ENCODE assay signal across 36 cellular contexts in genomic region chr12:48459259-48459658, GRCh38. TPM values are rescaled to one million over a fixed set of nuclear protein-coding genes. Genes with fewer than 3 reads are reported as not detected.
"Had no signal": no experiment of that assay in that cellular context is flagged by ENCODE, and none has a peak within 500 bp of the region (broad histone marks: within the 10 kb centered on the region; RNA-seq: fewer than 3 reads in every experiment).

No MANE protein-coding gene starts in this region.

- H3K9me3 ChIP-seq: gastroesophageal sphincter, left lung, ovary, psoas muscle, sigmoid colon, spleen, thoracic aorta, tibial nerve, upper lobe of left lung had no signal

- H3K4me1 ChIP-seq: gastroesophageal sphincter, left lung, psoas muscle, sigmoid colon, spleen, tibial nerve, upper lobe of left lung had no signal

- ATAC-seq: esophagus mucosa; gastroesophageal sphincter; heart left ventricle; left lung; naive thymus-derived CD8-positive, alpha-beta T cell; psoas muscle; stimulated activated memory B cell treated with anti-CD40 and anti-IgM and Interleukin-4, amounts not matched to agents 10 μg/mL and 1 μg/mL and 100 μg/mL, for 72 hours; stimulated activated naive CD8-positive, alpha-beta T cell treated with anti-CD3 and anti-CD28 coated beads, Interleukin-15, Interleukin-2, amounts not matched to agents 100 U/mL and 50 U/mL, for 24 hours had no signal

- H3K36me3 ChIP-seq: gastroesophageal sphincter, heart left ventricle, left lung, ovary, sigmoid colon, spleen, thoracic aorta, upper lobe of left lung had no signal

- DNase-seq: dermis blood vessel endothelial cell; foreskin fibroblast; heart left ventricle; hippocampal formation; left cardiac atrium; left lung; mammary epithelial cell; mesendoderm; midbrain; naive thymus-derived CD8-positive, alpha-beta T cell; occipital lobe; ovary; posterior cingulate gyrus; psoas muscle; right cardiac atrium; sigmoid colon; spleen; stimulated activated CD4-positive, alpha-beta T cell treated with anti-CD3 and anti-CD28 coated beads, Interleukin-4, amount 100 ng/mL, for 4 hours; stimulated activated naive CD8-positive, alpha-beta T cell treated with anti-CD3 and anti-CD28 coated beads, Interleukin-15, Interleukin-2, amounts not matched to agents 100 U/mL and 50 U/mL, for 24 hours; substantia nigra; upper lobe of left lung had no signal

- H3K27me3 ChIP-seq: gastroesophageal sphincter, heart left ventricle, left lung, ovary, sigmoid colon, tibial nerve, upper lobe of left lung had no signal

- H3K27ac ChIP-seq: coronary artery, epithelial cell of prostate, gastroesophageal sphincter, heart left ventricle, left lung, ovary, psoas muscle, sigmoid colon, spleen, thoracic aorta, tibial nerve, upper lobe of left lung had no signal

- H3K4me3 ChIP-seq: coronary artery, gastroesophageal sphincter, heart left ventricle, left lung, ovary, psoas muscle, sigmoid colon, spleen, thoracic aorta, tibial nerve, upper lobe of left lung had no signal

- FAIRE-seq: islet of Langerhans, urothelium cell line had no signal

RNA-seq across cellular contexts. Expression of gene ANP32D, which starts 13.1 kb away (rescaled TPM):
- total RNA-seq: dermis blood vessel endothelial cell; esophagus mucosa; heart left ventricle; kidney epithelial cell; left cardiac atrium; left lung; lower leg skin; mammary epithelial cell; myocyte; naive thymus-derived CD8-positive, alpha-beta T cell; psoas muscle; renal cortical epithelial cell; right cardiac atrium; skeletal muscle tissue had no signal
- polyA plus RNA-seq: heart left ventricle; mammary epithelial cell; naive thymus-derived CD8-positive, alpha-beta T cell; neural cell; psoas muscle; right cardiac atrium; sigmoid colon; spleen had no signal

RNA-seq across cellular contexts. Expression of gene C12orf54, which starts 23.0 kb away (rescaled TPM):
- total RNA-seq: dermis blood vessel endothelial cell; gastroesophageal sphincter; heart left ventricle; kidney epithelial cell; left cardiac atrium; left lung; lower leg skin; myocyte; naive thymus-derived CD8-positive, alpha-beta T cell; occipital lobe; renal cortical epithelial cell; right cardiac atrium; skeletal muscle tissue; spleen; thoracic aorta had no signal
- polyA plus RNA-seq: heart left ventricle; naive thymus-derived CD8-positive, alpha-beta T cell; neural cell; right cardiac atrium had no signal
